ENCODE assay signal across 8 cellular contexts in the genomic region with DNA sequence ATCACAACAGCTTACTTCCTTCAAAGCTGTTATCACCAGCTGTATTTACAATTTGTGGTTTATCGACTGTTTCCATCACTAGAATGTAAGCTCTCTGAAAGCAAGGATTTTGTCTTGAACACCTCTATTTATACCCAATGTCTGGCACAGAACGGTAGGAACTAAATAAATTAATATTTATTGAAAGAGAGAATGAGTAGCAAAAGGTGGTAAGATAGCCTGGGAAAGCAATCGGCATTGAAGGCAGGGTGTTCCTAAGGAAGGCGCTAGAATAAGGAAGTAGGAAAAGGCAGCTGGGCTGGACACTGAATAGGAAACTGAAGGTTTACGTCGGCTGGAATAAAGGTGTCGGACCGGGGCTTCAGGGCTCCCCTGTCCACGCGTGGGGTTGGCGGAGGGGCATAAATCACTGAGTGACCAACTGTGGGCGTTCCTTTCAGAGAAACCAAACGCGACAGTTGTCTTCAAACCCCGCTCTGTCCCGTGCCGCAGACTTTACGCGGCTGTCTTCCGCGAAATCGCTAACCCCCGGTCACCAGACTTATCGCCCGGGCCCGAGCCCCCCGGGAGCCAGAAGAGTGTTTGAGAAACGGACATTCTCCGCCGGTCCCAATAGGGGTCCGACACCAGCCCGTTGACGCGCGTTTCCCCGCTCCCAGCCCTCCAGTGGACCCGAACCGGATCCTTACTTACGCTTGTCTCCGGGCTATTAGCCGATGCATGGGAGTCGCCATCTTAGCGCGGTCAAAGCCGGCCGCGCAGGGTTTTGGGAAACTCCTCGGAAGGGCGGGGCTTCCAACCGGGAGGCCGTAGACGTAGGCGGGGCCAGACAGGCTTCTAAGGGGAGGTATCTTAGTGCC. TPM values are rescaled to one million over a fixed set of nuclear protein-coding genes. Genes with fewer than 3 reads are reported as not detected.
DNase-seq lines count a peak whose midpoint lies in the region; ATAC-seq, FAIRE-seq and TF ChIP-seq lines count a peak whose summit lies in the region.

A gene (minus strand): TSS at position 746 of the 860 bp plus-strand sequence. CDS start 12 bp downstream, at position 734.

- H3K4me2 ChIP-seq in OCI-LY3 (ENCODE audit: low read length) (peak within 1 kb of the TSS; percentile 94), endothelial cell of umbilical vein (ENCODE audit: insufficient read depth, low read length) (peak within 1 kb of the TSS; percentile 94)

- H3K9me3 ChIP-seq in OCI-LY3 (ENCODE audit: insufficient read depth, low read length): no peaks in the 10 kb centered on the region
- no peaks in the 10 kb centered on the region for H3K9me3 ChIP-seq in endothelial cell of umbilical vein (replicated peaks; ENCODE audit: control insufficient read depth, insufficient read depth, low read length)

- H3K27ac ChIP-seq in OCI-LY3 (ENCODE audit: low read length): peak within 1 kb of the TSS; percentile 82
- H3K27ac ChIP-seq in endothelial cell of umbilical vein (ENCODE audit: insufficient read depth, low read depth, low read length): peak within 1 kb of the TSS; percentile 54

- H3K36me3 ChIP-seq in OCI-LY3 (replicated peaks; ENCODE audit: low read depth, low read length) (peaks cover 4% of the 10 kb centered on the region), endothelial cell of umbilical vein (ENCODE audit: control insufficient read depth in 2 of 2, extremely low read depth in 1 of 2, insufficient read depth in 2 of 2, low read length in 2 of 2) (no peaks in the 10 kb centered on the region)

- TF ChIP-seq CTCF in OCI-LY3 (IDR thresholded peaks at IDR 0.05; ENCODE audit: low read depth, low read length) (no peak), endothelial cell of umbilical vein (IDR thresholded peaks at IDR 0.05; ENCODE audit: extremely low read depth in 1 of 2, insufficient read depth in 1 of 2, low read depth in 1 of 2, low read length in 2 of 2) (no peak)

- H3K4me3 ChIP-seq in OCI-LY3 (ENCODE audit: low read length): peak within 1 kb of the TSS; percentile 92
- peak within 1 kb of the TSS; percentile 55 to 86 (median 84) for H3K4me3 ChIP-seq in endothelial cell of umbilical vein (replicated peaks in 1 of 3; ENCODE audit: insufficient read depth in 1 of 3, low read depth in 1 of 3, low read length in 3 of 3)

- no peaks in the 10 kb centered on the region for H4K20me1 ChIP-seq in OCI-LY3 (ENCODE audit: insufficient read depth, low read length)
- H4K20me1 ChIP-seq in endothelial cell of umbilical vein (replicated peaks; ENCODE audit: control insufficient read depth, extremely low read depth, insufficient read depth, low read length): no peaks in the 10 kb centered on the region

- H3K9ac ChIP-seq in OCI-LY3 (ENCODE audit: low read length): peak within 1 kb of the TSS; percentile 84
- peak within 1 kb of the TSS; percentile 78 for H3K9ac ChIP-seq in endothelial cell of umbilical vein (replicated peaks; ENCODE audit: extremely low read depth, insufficient read depth, low read length)

- intact Hi-C loops in endothelial cell of umbilical vein (cut with micrococcal nuclease): loop anchor here (1.0 to 5.0 kb wide), 3 partner anchors 25 to 119 kb away; a partner anchor contains a TSS

- H2AFZ ChIP-seq in OCI-LY3 (ENCODE audit: low read depth, low read length) (peak within 1 kb of the TSS; percentile 99), endothelial cell of umbilical vein (ENCODE audit: low read depth, low read length) (peak within 1 kb of the TSS; percentile 98)

- BruUV-seq in endothelial cell of umbilical vein (replicated peaks; lab: Mats Ljungman, UMichigan): TSS peak; percentile 73

- peaks cover 2% of the 10 kb centered on the region; the same call in 1 of the 2 replicates for H3K4me1 ChIP-seq in OCI-LY3 (ENCODE audit: low read length)
- peaks cover 5% of the 10 kb centered on the region for H3K4me1 ChIP-seq in endothelial cell of umbilical vein (ENCODE audit: control insufficient read depth, extremely low read depth, insufficient read depth, low read length)

- H3K27me3 ChIP-seq in OCI-LY3 (ENCODE audit: low read depth, low read length): no peaks in the 10 kb centered on the region
- no peaks in the 10 kb centered on the region for H3K27me3 ChIP-seq in endothelial cell of umbilical vein (ENCODE audit: control insufficient read depth in 2 of 2, insufficient read depth in 2 of 2, low read length in 2 of 2)

- CTCF ChIA-PET in endothelial cell of umbilical vein (lab: Charles Lee): interaction anchor here (1.1 kb wide), 1 partner anchor 222 kb away, joined by 3 read pairs; no protein-coding TSS in a partner anchor

- ATAC-seq in GM21526 (IDR thresholded peaks at IDR 0.05; ENCODE audit: low FRiP score, unreplicated experiment): peak; percentile 91

- DNase-seq in D341Med (ENCODE audit: low spot score) (peak; percentile 93), HuH-7.5 (ENCODE audit: low spot score) (peak; percentile 67), endothelial cell of umbilical vein (ENCODE audit: low read depth, low spot score) (peak; percentile 96), midbrain (lab: John Stamatoyannopoulos, UW) (peak; percentile 94)
- DNase-seq in activated CD8-positive, alpha-beta memory T cell treated with anti-CD3 and anti-CD28 coated beads, Interleukin-2, amount 50 U/mL, for 48 hours: peak; percentile 93
- peak; percentile 89 to 90 for DNase-seq in stimulated activated CD8-positive, alpha-beta memory T cell treated with anti-CD3 and anti-CD28 coated beads, Interleukin-15, amount 100 ng/mL, for 48 hours (ENCODE audit: low read depth in 2 of 2)

- H3K79me2 ChIP-seq in OCI-LY3 (ENCODE audit: low read length) (peaks cover 31% of the 10 kb centered on the region), endothelial cell of umbilical vein (ENCODE audit: control insufficient read depth, insufficient read depth, low read length) (peaks cover 34% of the 10 kb centered on the region)

- POLR2A ChIA-PET in endothelial cell of umbilical vein (lab: Charles Lee): interaction anchor here (0.6 to 1.6 kb wide), 4 partner anchors 26 to 85 kb away, joined by 3 to 8 read pairs (median 4); a partner anchor contains a TSS

- peak; percentile 96 for TF ChIP-seq POLR2A in endothelial cell of umbilical vein (IDR thresholded peaks at IDR 0.05; ENCODE audit: low read depth, low read length)

- FAIRE-seq in endothelial cell of umbilical vein (lab: Jason Lieb, UNC): peak; percentile 81

- no peaks in the 10 kb centered on the region for H3K9me1 ChIP-seq in endothelial cell of umbilical vein (replicated peaks; ENCODE audit: control insufficient read depth, extremely low read depth, insufficient read depth, low read length)

- dilution Hi-C loops in endothelial cell of umbilical vein (cut with MboI; ENCODE audit: extremely low pct_ligation_motif_present, low sequenced_read_pairs): no loop called here

TF ChIP-seq in endothelial cell of umbilical vein, 7 proteins besides CTCF, POLR2A, EP300 and RAD21:
- TF ChIP-seq POLR2AphosphoS5 (IDR thresholded peaks at IDR 0.05; ENCODE audit: insufficient read depth, low read depth, low read length) (peak; percentile 90), MYC (IDR thresholded peaks at IDR 0.05; ENCODE audit: low read depth, low read length) (no peak)

RNA-seq across cellular contexts. Expression of the gene that starts here (rescaled TPM):
- 25.9 and 30.5 TPM in 2 replicates for total RNA-seq in endothelial cell of umbilical vein
- polyA plus RNA-seq in endothelial cell of umbilical vein: 32.1 and 35.3 TPM in 2 replicates
- polyA plus RNA-seq in endothelial cell of umbilical vein (2011; cell fraction: cytosol; rRNA removed): 39.3 and 42.5 TPM in 2 replicates
- 15.9 and 19.4 TPM in 2 replicates for polyA plus RNA-seq in endothelial cell of umbilical vein (2011; cell fraction: nucleus; rRNA removed)
- polyA plus RNA-seq in endothelial cell of umbilical vein (2012): 31.2 and 51.6 TPM in 2 replicates
- polyA minus RNA-seq in endothelial cell of umbilical vein: 10.2 and 17.1 TPM in 2 replicates
- polyA minus RNA-seq in endothelial cell of umbilical vein (2011; cell fraction: cytosol; rRNA and poly(A)+ RNA removed): 5.4 TPM
- polyA minus RNA-seq in endothelial cell of umbilical vein (2011; cell fraction: nucleus; rRNA and poly(A)+ RNA removed): 4.7 and 9.3 TPM in 2 replicates

Comparison
In these comparisons a context has a peak if more than half of its experiments do, and no peak if none do; other contexts are left out.
1. Peak in every context shown above with its lines: DNase-seq, ATAC-seq, H3K4me3 ChIP-seq and H3K27ac ChIP-seq.